ENCODE assay signal across 1 cellular context in the genomic region with DNA sequence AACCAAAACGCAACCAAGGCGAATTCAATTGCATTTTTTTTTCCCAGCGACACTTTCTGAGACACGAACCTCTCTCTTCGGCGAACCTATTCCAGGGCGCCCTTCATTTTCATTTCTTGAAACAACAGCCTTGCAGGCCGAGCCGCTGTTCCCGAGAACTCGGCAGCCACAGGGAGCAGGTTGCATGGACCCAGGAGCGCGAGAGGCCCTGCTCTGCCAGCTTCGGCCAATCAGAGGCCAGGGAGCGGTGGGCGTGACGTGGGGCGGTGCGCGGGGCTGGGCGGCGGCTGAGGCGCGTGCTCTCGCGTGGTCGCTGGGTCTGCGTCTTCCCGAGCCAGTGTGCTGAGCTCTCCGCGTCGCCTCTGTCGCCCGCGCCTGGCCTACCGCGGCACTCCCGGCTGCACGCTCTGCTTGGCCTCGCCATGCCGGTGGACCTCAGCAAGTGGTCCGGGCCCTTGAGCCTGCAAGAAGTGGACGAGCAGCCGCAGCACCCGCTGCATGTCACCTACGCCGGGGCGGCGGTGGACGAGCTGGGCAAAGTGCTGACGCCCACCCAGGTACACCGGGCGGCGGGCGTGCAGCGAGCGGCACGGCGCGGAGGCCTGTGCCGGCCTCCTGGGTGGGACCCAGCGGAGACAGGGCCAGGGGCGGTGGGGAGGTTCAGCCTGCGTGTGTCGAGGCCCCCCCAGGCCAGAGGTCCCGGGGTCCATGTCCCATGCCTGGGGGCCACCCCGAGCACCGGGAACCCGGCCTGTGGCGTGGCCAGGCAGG.
TF ChIP-seq lines count a peak whose summit lies in the region.

A gene (plus strand): TSS at position 337 of the 771 bp plus-strand sequence. CDS start 86 bp downstream, at position 423.

TF ChIP-seq in HepG2, 621 proteins besides CTCF, POLR2A, EP300 and RAD21 (continued from another document and continues in another):
- TF ChIP-seq, protein P1, sequence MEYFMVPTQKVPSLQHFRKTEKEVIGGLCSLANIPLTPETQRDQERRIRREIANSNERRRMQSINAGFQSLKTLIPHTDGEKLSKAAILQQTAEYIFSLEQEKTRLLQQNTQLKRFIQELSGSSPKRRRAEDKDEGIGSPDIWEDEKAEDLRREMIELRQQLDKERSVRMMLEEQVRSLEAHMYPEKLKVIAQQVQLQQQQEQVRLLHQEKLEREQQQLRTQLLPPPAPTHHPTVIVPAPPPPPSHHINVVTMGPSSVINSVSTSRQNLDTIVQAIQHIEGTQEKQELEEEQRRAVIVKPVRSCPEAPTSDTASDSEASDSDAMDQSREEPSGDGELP (IDR thresholded peaks at IDR 0.05; ENCODE audit: borderline replicate concordance, low read depth): peak; percentile 57; the same call in 1 of the 2 replicates
- TF ChIP-seq ZNF672 (CRISPR knock-in tag; IDR thresholded peaks at IDR 0.05): no peak
- no peak for TF ChIP-seq PHF5A (CRISPR knock-in tag; IDR thresholded peaks at IDR 0.05; ENCODE audit: low read depth, unreplicated experiment)
- no peak for TF ChIP-seq ZNF644 (CRISPR knock-in tag; IDR thresholded peaks at IDR 0.05; ENCODE audit: low read depth)
- no peak for TF ChIP-seq PAWR (CRISPR knock-in tag; IDR thresholded peaks at IDR 0.05; ENCODE audit: borderline replicate concordance)
- peak; percentile 55; the same call in 1 of the 2 replicates for TF ChIP-seq ZNF20 (CRISPR knock-in tag; IDR thresholded peaks at IDR 0.05)
- TF ChIP-seq ZMYM2 (CRISPR knock-in tag; IDR thresholded peaks at IDR 0.05): no peak; the same call in 1 of the 2 replicates
- peak; percentile 44; the same call in 1 of the 2 replicates for TF ChIP-seq RARA (CRISPR knock-in tag; IDR thresholded peaks at IDR 0.05)
- TF ChIP-seq, protein P2, sequence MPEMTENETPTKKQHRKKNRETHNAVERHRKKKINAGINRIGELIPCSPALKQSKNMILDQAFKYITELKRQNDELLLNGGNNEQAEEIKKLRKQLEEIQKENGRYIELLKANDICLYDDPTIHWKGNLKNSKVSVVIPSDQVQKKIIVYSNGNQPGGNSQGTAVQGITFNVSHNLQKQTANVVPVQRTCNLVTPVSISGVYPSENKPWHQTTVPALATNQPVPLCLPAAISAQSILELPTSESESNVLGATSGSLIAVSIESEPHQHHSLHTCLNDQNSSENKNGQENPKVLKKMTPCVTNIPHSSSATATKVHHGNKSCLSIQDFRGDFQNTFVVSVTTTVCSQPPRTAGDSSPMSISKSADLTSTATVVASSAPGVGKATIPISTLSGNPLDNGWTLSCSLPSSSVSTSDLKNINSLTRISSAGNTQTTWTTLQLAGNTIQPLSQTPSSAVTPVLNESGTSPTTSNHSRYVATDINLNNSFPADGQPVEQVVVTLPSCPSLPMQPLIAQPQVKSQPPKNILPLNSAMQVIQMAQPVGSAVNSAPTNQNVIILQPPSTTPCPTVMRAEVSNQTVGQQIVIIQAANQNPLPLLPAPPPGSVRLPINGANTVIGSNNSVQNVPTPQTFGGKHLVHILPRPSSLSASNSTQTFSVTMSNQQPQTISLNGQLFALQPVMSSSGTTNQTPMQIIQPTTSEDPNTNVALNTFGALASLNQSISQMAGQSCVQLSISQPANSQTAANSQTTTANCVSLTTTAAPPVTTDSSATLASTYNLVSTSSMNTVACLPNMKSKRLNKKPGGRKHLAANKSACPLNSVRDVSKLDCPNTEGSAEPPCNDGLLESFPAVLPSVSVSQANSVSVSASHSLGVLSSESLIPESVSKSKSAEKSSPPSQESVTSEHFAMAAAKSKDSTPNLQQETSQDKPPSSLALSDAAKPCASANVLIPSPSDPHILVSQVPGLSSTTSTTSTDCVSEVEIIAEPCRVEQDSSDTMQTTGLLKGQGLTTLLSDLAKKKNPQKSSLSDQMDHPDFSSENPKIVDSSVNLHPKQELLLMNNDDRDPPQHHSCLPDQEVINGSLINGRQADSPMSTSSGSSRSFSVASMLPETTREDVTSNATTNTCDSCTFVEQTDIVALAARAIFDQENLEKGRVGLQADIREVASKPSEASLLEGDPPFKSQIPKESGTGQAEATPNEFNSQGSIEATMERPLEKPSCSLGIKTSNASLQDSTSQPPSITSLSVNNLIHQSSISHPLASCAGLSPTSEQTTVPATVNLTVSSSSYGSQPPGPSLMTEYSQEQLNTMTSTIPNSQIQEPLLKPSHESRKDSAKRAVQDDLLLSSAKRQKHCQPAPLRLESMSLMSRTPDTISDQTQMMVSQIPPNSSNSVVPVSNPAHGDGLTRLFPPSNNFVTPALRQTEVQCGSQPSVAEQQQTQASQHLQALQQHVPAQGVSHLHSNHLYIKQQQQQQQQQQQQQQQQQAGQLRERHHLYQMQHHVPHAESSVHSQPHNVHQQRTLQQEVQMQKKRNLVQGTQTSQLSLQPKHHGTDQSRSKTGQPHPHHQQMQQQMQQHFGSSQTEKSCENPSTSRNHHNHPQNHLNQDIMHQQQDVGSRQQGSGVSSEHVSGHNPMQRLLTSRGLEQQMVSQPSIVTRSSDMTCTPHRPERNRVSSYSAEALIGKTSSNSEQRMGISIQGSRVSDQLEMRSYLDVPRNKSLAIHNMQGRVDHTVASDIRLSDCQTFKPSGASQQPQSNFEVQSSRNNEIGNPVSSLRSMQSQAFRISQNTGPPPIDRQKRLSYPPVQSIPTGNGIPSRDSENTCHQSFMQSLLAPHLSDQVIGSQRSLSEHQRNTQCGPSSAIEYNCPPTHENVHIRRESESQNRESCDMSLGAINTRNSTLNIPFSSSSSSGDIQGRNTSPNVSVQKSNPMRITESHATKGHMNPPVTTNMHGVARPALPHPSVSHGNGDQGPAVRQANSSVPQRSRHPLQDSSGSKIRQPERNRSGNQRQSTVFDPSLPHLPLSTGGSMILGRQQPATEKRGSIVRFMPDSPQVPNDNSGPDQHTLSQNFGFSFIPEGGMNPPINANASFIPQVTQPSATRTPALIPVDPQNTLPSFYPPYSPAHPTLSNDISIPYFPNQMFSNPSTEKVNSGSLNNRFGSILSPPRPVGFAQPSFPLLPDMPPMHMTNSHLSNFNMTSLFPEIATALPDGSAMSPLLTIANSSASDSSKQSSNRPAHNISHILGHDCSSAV (CRISPR knock-in tag; IDR thresholded peaks at IDR 0.05; ENCODE audit: borderline replicate concordance): peak; percentile 81; the same call in 1 of the 2 replicates
- TF ChIP-seq ZNF121 (CRISPR knock-in tag; IDR thresholded peaks at IDR 0.05): no peak
- TF ChIP-seq, protein P3, sequence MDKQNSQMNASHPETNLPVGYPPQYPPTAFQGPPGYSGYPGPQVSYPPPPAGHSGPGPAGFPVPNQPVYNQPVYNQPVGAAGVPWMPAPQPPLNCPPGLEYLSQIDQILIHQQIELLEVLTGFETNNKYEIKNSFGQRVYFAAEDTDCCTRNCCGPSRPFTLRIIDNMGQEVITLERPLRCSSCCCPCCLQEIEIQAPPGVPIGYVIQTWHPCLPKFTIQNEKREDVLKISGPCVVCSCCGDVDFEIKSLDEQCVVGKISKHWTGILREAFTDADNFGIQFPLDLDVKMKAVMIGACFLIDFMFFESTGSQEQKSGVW (CRISPR knock-in tag; IDR thresholded peaks at IDR 0.05; ENCODE audit: borderline replicate concordance): peak; percentile 91; the same call in 1 of the 2 replicates
- TF ChIP-seq YEATS2 (CRISPR knock-in tag; IDR thresholded peaks at IDR 0.05; ENCODE audit: borderline replicate concordance): peak; percentile 77; the same call in 1 of the 2 replicates
- peak; percentile 21; the same call in 1 of the 2 replicates for TF ChIP-seq JUND (CRISPR knock-in tag; IDR thresholded peaks at IDR 0.05)
- TF ChIP-seq ZBTB21 (CRISPR knock-in tag; IDR thresholded peaks at IDR 0.05): no peak
- no peak for TF ChIP-seq CEBPB (IDR thresholded peaks at IDR 0.05; ENCODE audit: borderline replicate concordance, low read depth, low read length)
- no peak for TF ChIP-seq HDAC6 (IDR thresholded peaks at IDR 0.05; ENCODE audit: low read depth, low read length)
- no peak for TF ChIP-seq ZNF7 (CRISPR knock-in tag; IDR thresholded peaks at IDR 0.05)
- peak; percentile 63 for TF ChIP-seq KAT8 (CRISPR knock-in tag; IDR thresholded peaks at IDR 0.05)
- TF ChIP-seq ZSCAN31 (CRISPR knock-in tag; IDR thresholded peaks at IDR 0.05; ENCODE audit: low read depth): peak; percentile 86
- TF ChIP-seq, protein P4, sequence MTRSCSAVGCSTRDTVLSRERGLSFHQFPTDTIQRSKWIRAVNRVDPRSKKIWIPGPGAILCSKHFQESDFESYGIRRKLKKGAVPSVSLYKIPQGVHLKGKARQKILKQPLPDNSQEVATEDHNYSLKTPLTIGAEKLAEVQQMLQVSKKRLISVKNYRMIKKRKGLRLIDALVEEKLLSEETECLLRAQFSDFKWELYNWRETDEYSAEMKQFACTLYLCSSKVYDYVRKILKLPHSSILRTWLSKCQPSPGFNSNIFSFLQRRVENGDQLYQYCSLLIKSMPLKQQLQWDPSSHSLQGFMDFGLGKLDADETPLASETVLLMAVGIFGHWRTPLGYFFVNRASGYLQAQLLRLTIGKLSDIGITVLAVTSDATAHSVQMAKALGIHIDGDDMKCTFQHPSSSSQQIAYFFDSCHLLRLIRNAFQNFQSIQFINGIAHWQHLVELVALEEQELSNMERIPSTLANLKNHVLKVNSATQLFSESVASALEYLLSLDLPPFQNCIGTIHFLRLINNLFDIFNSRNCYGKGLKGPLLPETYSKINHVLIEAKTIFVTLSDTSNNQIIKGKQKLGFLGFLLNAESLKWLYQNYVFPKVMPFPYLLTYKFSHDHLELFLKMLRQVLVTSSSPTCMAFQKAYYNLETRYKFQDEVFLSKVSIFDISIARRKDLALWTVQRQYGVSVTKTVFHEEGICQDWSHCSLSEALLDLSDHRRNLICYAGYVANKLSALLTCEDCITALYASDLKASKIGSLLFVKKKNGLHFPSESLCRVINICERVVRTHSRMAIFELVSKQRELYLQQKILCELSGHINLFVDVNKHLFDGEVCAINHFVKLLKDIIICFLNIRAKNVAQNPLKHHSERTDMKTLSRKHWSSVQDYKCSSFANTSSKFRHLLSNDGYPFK (CRISPR knock-in tag; IDR thresholded peaks at IDR 0.05; ENCODE audit: borderline replicate concordance): peak; percentile 70; the same call in 1 of the 2 replicates
- no peak for TF ChIP-seq TBX3 (IDR thresholded peaks at IDR 0.05; ENCODE audit: borderline replicate concordance)
- TF ChIP-seq NCOA2 (CRISPR knock-in tag; IDR thresholded peaks at IDR 0.05): peak; percentile 55
- 0 out of 2 replicates have a peak, but pooled peaks have one; percentile 15 for TF ChIP-seq ZNF296 (CRISPR knock-in tag; conservative IDR thresholded peaks at IDR 0.05)
- no peak for TF ChIP-seq DPF2 (CRISPR knock-in tag; IDR thresholded peaks at IDR 0.05; ENCODE audit: borderline replicate concordance, low read depth)
- peak; percentile 93 for TF ChIP-seq ZNF747 (CRISPR knock-in tag; IDR thresholded peaks at IDR 0.05; ENCODE audit: borderline replicate concordance)
- TF ChIP-seq, protein P5, sequence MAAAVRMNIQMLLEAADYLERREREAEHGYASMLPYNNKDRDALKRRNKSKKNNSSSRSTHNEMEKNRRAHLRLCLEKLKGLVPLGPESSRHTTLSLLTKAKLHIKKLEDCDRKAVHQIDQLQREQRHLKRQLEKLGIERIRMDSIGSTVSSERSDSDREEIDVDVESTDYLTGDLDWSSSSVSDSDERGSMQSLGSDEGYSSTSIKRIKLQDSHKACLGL (CRISPR knock-in tag; IDR thresholded peaks at IDR 0.05): peak; percentile 99
- TF ChIP-seq ZNF101 (CRISPR knock-in tag; IDR thresholded peaks at IDR 0.05; ENCODE audit: borderline replicate concordance, low read depth): no peak
- TF ChIP-seq ARNT (IDR thresholded peaks at IDR 0.05): no peak
- TF ChIP-seq CCDC6 (CRISPR knock-in tag; IDR thresholded peaks at IDR 0.05): peak; percentile 95; the same call in 1 of the 2 replicates
- peak; percentile 49; the same call in 1 of the 2 replicates for TF ChIP-seq GZF1 (CRISPR knock-in tag; IDR thresholded peaks at IDR 0.05)
- TF ChIP-seq, protein P6, sequence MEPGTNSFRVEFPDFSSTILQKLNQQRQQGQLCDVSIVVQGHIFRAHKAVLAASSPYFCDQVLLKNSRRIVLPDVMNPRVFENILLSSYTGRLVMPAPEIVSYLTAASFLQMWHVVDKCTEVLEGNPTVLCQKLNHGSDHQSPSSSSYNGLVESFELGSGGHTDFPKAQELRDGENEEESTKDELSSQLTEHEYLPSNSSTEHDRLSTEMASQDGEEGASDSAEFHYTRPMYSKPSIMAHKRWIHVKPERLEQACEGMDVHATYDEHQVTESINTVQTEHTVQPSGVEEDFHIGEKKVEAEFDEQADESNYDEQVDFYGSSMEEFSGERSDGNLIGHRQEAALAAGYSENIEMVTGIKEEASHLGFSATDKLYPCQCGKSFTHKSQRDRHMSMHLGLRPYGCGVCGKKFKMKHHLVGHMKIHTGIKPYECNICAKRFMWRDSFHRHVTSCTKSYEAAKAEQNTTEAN (CRISPR knock-in tag; conservative IDR thresholded peaks at IDR 0.05): peak; percentile 91; the same call in 1 of the 2 replicates
- TF ChIP-seq, protein P7, sequence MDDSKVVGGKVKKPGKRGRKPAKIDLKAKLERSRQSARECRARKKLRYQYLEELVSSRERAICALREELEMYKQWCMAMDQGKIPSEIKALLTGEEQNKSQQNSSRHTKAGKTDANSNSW (CRISPR knock-in tag; IDR thresholded peaks at IDR 0.05; ENCODE audit: borderline replicate concordance): peak; percentile 68; the same call in 1 of the 2 replicates
- TF ChIP-seq PCBP2 (optimal IDR thresholded peaks at IDR 0.05; ENCODE audit: low read depth, low read length, poor library complexity, severe bottlenecking): no peak
- no peak for TF ChIP-seq RCOR2 (CRISPR knock-in tag; IDR thresholded peaks at IDR 0.05)
- TF ChIP-seq ZNF354B (CRISPR knock-in tag; IDR thresholded peaks at IDR 0.05): 0 out of 2 replicates have a peak, but pooled peaks have one; percentile 41
- TF ChIP-seq TBL1XR1 (IDR thresholded peaks at IDR 0.05; ENCODE audit: borderline replicate concordance, low read length, partially characterized antibody): no peak
- TF ChIP-seq SKI (IDR thresholded peaks at IDR 0.05; ENCODE audit: partially characterized antibody): no peak
- no peak for TF ChIP-seq NPAS2 (CRISPR knock-in tag; IDR thresholded peaks at IDR 0.05; ENCODE audit: borderline replicate concordance)
- peak; percentile 57 for TF ChIP-seq GATAD2A (CRISPR knock-in tag; IDR thresholded peaks at IDR 0.05)
- TF ChIP-seq ZBTB7A (CRISPR knock-in tag; IDR thresholded peaks at IDR 0.05): peak; percentile 84; the same call in 1 of the 2 replicates
- TF ChIP-seq FOXC1 (CRISPR knock-in tag; IDR thresholded peaks at IDR 0.05; ENCODE audit: borderline replicate concordance): peak; percentile 96
- peak; percentile 79 for TF ChIP-seq ZNF343 (CRISPR knock-in tag; IDR thresholded peaks at IDR 0.05)
- TF ChIP-seq, protein P8, sequence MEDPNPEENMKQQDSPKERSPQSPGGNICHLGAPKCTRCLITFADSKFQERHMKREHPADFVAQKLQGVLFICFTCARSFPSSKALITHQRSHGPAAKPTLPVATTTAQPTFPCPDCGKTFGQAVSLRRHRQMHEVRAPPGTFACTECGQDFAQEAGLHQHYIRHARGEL (CRISPR knock-in tag; IDR thresholded peaks at IDR 0.05): no peak; the same call in 1 of the 2 replicates
- no peak for TF ChIP-seq RBM39 (IDR thresholded peaks at IDR 0.05; ENCODE audit: low read depth, low read length, poor library complexity, severe bottlenecking)
- 0 out of 2 replicates have a peak, but pooled peaks have one; percentile 32 for TF ChIP-seq ZNF136 (CRISPR knock-in tag; IDR thresholded peaks at IDR 0.05; ENCODE audit: low read depth)
- TF ChIP-seq, protein P9, sequence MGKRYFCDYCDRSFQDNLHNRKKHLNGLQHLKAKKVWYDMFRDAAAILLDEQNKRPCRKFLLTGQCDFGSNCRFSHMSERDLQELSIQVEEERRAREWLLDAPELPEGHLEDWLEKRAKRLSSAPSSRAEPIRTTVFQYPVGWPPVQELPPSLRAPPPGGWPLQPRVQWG (CRISPR knock-in tag; IDR thresholded peaks at IDR 0.05; ENCODE audit: borderline replicate concordance, low read depth): no peak; the same call in 1 of the 2 replicates
